Comparison of ENCODE assay signal across 17 cellular contexts in genomic region chr10:3960496-3960895, GRCh38.
DNase-seq lines count a peak whose midpoint lies in the region; ATAC-seq and TF ChIP-seq lines count a peak whose summit lies in the region.
"Had no signal": no experiment of that assay in that cellular context is flagged by ENCODE, and none has a peak within 500 bp of the region (broad histone marks: within the 10 kb centered on the region; RNA-seq: fewer than 3 reads in every experiment).

No MANE protein-coding gene starts in this region.

- H3K36me3 ChIP-seq in CD8-positive, alpha-beta memory T cell (ENCODE audit: insufficient read depth, low read length), result no peaks in the 10 kb centered on the region
- H3K36me3 ChIP-seq in right lobe of liver, result no peaks in the 10 kb centered on the region
- H3K36me3 ChIP-seq: lower lobe of right lung had no signal

- ATAC-seq in HG02678 (IDR thresholded peaks at IDR 0.05; ENCODE audit: unreplicated experiment) (peak; percentile 25), natural killer cell (peak in 1 of 3 donors; percentile 4), right lobe of liver (no peak)
- ATAC-seq in activated CD8-positive, alpha-beta T cell treated with anti-CD3 and anti-CD28 coated beads, Interleukin-2, amount 10 ng/mL, durations not matched to agents 7 days and 5 days, result peak; percentile 23

- no peaks in the 10 kb centered on the region for H3K36me3 Mint-ChIP-seq in CD8-positive, alpha-beta memory T cell
- H3K36me3 Mint-ChIP-seq in activated CD8-positive, alpha-beta T cell treated with anti-CD3 and anti-CD28 coated beads, Interleukin-2, amount 10 ng/mL, durations not matched to agents 7 days and 5 days (ENCODE audit: low read depth), result peaks cover 35% of the 10 kb centered on the region
- H3K36me3 Mint-ChIP-seq in natural killer cell, result no peaks in the 10 kb centered on the region

- CTCF ChIA-PET in CD8-positive, alpha-beta memory T cell (lab: Charles Lee), result interaction anchor here (0.8 to 1.8 kb wide), 7 partner anchors 9 to 694 kb away, joined by 3 to 11 read pairs (median 3); no protein-coding TSS in a partner anchor
- CTCF ChIA-PET in activated CD8-positive, alpha-beta T cell treated with anti-CD3 and anti-CD28 coated beads, Interleukin-2, amount 10 ng/mL, durations not matched to agents 7 days and 5 days (lab: Charles Lee), result interaction anchor here (1.0 to 4.6 kb wide), 15 partner anchors 9 to 198 kb away, joined by 3 to 41 read pairs (median 4); partner anchors contain the start of gene KLF6

- peak overlapping the region; percentile 64 to 91 (median 84) for H3K27ac Mint-ChIP-seq in CD8-positive, alpha-beta memory T cell
- peak overlapping the region; percentile 96 for H3K27ac Mint-ChIP-seq in activated CD8-positive, alpha-beta T cell treated with anti-CD3 and anti-CD28 coated beads, Interleukin-2, amount 10 ng/mL, durations not matched to agents 7 days and 5 days
- peak overlapping the region; percentile 82 to 89 for H3K27ac Mint-ChIP-seq in natural killer cell

- no peaks in the 10 kb centered on the region for H3K9me3 ChIP-seq in CD8-positive, alpha-beta memory T cell (ENCODE audit: low read length)
- no peaks in the 10 kb centered on the region for H3K9me3 ChIP-seq in right lobe of liver
- H3K9me3 ChIP-seq: lower lobe of right lung had no signal

- H3K4me3 ChIP-seq in CD8-positive, alpha-beta memory T cell (ENCODE audit: low read length), result no peak overlapping the region
- H3K4me3 ChIP-seq in right lobe of liver, result no peak overlapping the region
- H3K4me3 ChIP-seq: lower lobe of right lung had no signal

- TF ChIP-seq POLR2A in right lobe of liver (IDR thresholded peaks at IDR 0.05), result no peak

- WGBS in right lobe of liver (ENCODE audit: insufficient coverage, low coverage, low lambda C conversion rate, missing lambda C conversion rate), result 69% methylated on average over 5 of the region's 5 CpGs

- peaks cover 26% of the 10 kb centered on the region for H3K4me1 ChIP-seq in CD8-positive, alpha-beta memory T cell (ENCODE audit: insufficient read depth, low read length)
- no peaks in the 10 kb centered on the region for H3K4me1 ChIP-seq in right lobe of liver
- H3K4me1 ChIP-seq: parathyroid adenoma had no signal

- peak overlapping the region in 4 of 7 donors; percentile 61 to 80 (median 76) for H3K4me3 Mint-ChIP-seq in CD8-positive, alpha-beta memory T cell
- peak overlapping the region; percentile 87 for H3K4me3 Mint-ChIP-seq in activated CD8-positive, alpha-beta T cell treated with anti-CD3 and anti-CD28 coated beads, Interleukin-2, amount 10 ng/mL, durations not matched to agents 7 days and 5 days
- H3K4me3 Mint-ChIP-seq in natural killer cell, result peak overlapping the region; percentile 75

- no peaks in the 10 kb centered on the region for H3K9me3 Mint-ChIP-seq in CD8-positive, alpha-beta memory T cell
- H3K9me3 Mint-ChIP-seq in activated CD8-positive, alpha-beta T cell treated with anti-CD3 and anti-CD28 coated beads, Interleukin-2, amount 10 ng/mL, durations not matched to agents 7 days and 5 days (ENCODE audit: insufficient read depth), result no peaks in the 10 kb centered on the region
- H3K9me3 Mint-ChIP-seq in natural killer cell, result no peaks in the 10 kb centered on the region
- H3K9me3 Mint-ChIP-seq: IgD-negative memory B cell had no signal

- POLR2A ChIA-PET in CD8-positive, alpha-beta memory T cell (lab: Charles Lee), result interaction anchor here (0.8 to 3.6 kb wide), 13 partner anchors 9 to 186 kb away, joined by 3 to 29 read pairs (median 4); partner anchors contain the start of gene KLF6
- POLR2A ChIA-PET in activated CD8-positive, alpha-beta T cell treated with anti-CD3 and anti-CD28 coated beads, Interleukin-2, amount 10 ng/mL, durations not matched to agents 7 days and 5 days (lab: Charles Lee), result interaction anchor here (1.1 to 8.1 kb wide), 12 partner anchors 11 to 788 kb away, joined by 3 to 112 read pairs (median 8); partner anchors contain the start of genes KLF6 and PITRM1

- intact Hi-C loops in natural killer cell (cut with micrococcal nuclease), result no loop called here
- intact Hi-C loops in right lobe of liver (cut with DNase I), result no loop called here

- no peaks in the 10 kb centered on the region for H3K27me3 ChIP-seq in CD8-positive, alpha-beta memory T cell (ENCODE audit: insufficient read depth, low read length, poor library complexity, severe bottlenecking)
- no peaks in the 10 kb centered on the region for H3K27me3 ChIP-seq in right lobe of liver

- no peaks in the 10 kb centered on the region for H3K27me3 Mint-ChIP-seq in CD8-positive, alpha-beta memory T cell
- no peaks in the 10 kb centered on the region for H3K27me3 Mint-ChIP-seq in activated CD8-positive, alpha-beta T cell treated with anti-CD3 and anti-CD28 coated beads, Interleukin-2, amount 10 ng/mL, durations not matched to agents 7 days and 5 days (ENCODE audit: low read depth)
- H3K27me3 Mint-ChIP-seq in natural killer cell (ENCODE audit: low read depth in 2 of 2), result no peaks in the 10 kb centered on the region

- TF ChIP-seq CTCF in natural killer cell (IDR thresholded peaks at IDR 0.05) (no peak), right lobe of liver (IDR thresholded peaks at IDR 0.05) (no peak)

- DNase-seq in CD8-positive, alpha-beta memory T cell, result no peak
- peak; percentile 26 for DNase-seq in activated CD8-positive, alpha-beta T cell treated with anti-CD3 and anti-CD28 coated beads, Interleukin-2, amount 10 ng/mL, durations not matched to agents 7 days and 5 days
- DNase-seq in natural killer cell, result no peak
- DNase-seq in NCI-H2171 treated with DMSO at 0.1 percent for 48 hours (lab: John Stamatoyannopoulos, UW), result no peak
- no peak for DNase-seq in stimulated activated CD4-positive, alpha-beta T cell treated with anti-CD3 and anti-CD28 coated beads, Interleukin-12 subunit alpha, Interleukin-12 subunit beta, amount 100 ng/mL, for 4 hours
- DNase-seq in right lobe of liver, result no peak
- DNase-seq: activated CD4-positive, alpha-beta T cell treated with anti-CD3 and anti-CD28 coated beads, Interleukin-2, amount 50 U/mL, for 4 hours; caudate nucleus; glutamatergic neuron; lower lobe of right lung; NCI-H187 treated with DMSO at 0.1 percent for 48 hours; NCI-H446; stimulated activated CD4-positive, alpha-beta T cell treated with anti-CD3 and anti-CD28 coated beads, Interleukin-2, amount 100 ng/mL, for 48 hours; substantia nigra had no signal

- H3K4me1 Mint-ChIP-seq in CD8-positive, alpha-beta memory T cell, result peaks cover 38 to 63% (median 45%) of the 10 kb centered on the region in 3 donors
- peaks cover 88% of the 10 kb centered on the region for H3K4me1 Mint-ChIP-seq in activated CD8-positive, alpha-beta T cell treated with anti-CD3 and anti-CD28 coated beads, Interleukin-2, amount 10 ng/mL, durations not matched to agents 7 days and 5 days (ENCODE audit: low read depth)
- peaks cover 18 to 37% of the 10 kb centered on the region in 2 donors for H3K4me1 Mint-ChIP-seq in natural killer cell

- no peak overlapping the region for H3K27ac ChIP-seq in CD8-positive, alpha-beta memory T cell (ENCODE audit: low read depth, low read length)
- H3K27ac ChIP-seq in right lobe of liver, result no peak overlapping the region
- H3K27ac ChIP-seq: lower lobe of right lung, parathyroid adenoma had no signal

Comparison
In these comparisons a context has a peak if more than half of its experiments do, and no peak if none do; other contexts are left out.
1. ATAC-seq: peak in HG02678 (single experiment) and activated CD8-positive, alpha-beta T cell treated with anti-CD3 and anti-CD28 coated beads, Interleukin-2, amount 10 ng/mL, durations not matched to agents 7 days and 5 days (single experiment); none in right lobe of liver (0 of 4).
2. Peak in every context shown above with its lines, with median percentiles within 50 percentile points of each other: H3K27ac Mint-ChIP-seq and H3K4me3 Mint-ChIP-seq.